ENCODE assay signal across 16 cellular contexts in genomic region chr1:173093721-173094450, GRCh38. TPM values are rescaled to one million over a fixed set of nuclear protein-coding genes. Genes with fewer than 3 reads are reported as not detected.
"Had no signal": no experiment of that assay in that cellular context is flagged by ENCODE, and none has a peak within 500 bp of the region (broad histone marks: within the 10 kb centered on the region; RNA-seq: fewer than 3 reads in every experiment).

No MANE protein-coding gene starts in this region.

- H3K4me1 ChIP-seq: right atrium auricular region had no signal

- H3K36me3 Mint-ChIP-seq: T-cell had no signal

- H3K9me3 Mint-ChIP-seq: activated T-helper 17 cell treated with anti-CD3 and anti-CD28 coated beads, Interleukin-2, amount 50 U/mL, for 72 hours; nephron; T-cell had no signal

- H3K27ac Mint-ChIP-seq: activated T-helper 17 cell treated with anti-CD3 and anti-CD28 coated beads, Interleukin-2, amount 50 U/mL, for 72 hours; nephron; T-cell had no signal

- H3K9me3 ChIP-seq: ascending aorta, right atrium auricular region had no signal

- H3K4me1 Mint-ChIP-seq: activated T-helper 17 cell treated with anti-CD3 and anti-CD28 coated beads, Interleukin-2, amount 50 U/mL, for 72 hours; nephron; T-cell had no signal

- H3K27me3 ChIP-seq: ascending aorta, right atrium auricular region had no signal

- H3K27ac ChIP-seq: ascending aorta, right atrium auricular region had no signal

- H3K4me3 ChIP-seq: ascending aorta, right atrium auricular region had no signal

- H3K4me3 Mint-ChIP-seq: activated T-helper 17 cell treated with anti-CD3 and anti-CD28 coated beads, Interleukin-2, amount 50 U/mL, for 72 hours; nephron; T-cell had no signal

- DNase-seq: activated CD4-positive, alpha-beta T cell treated with anti-CD3 and anti-CD28 coated beads, Interleukin-2, amount 50 U/mL, for 4 hours; activated naive CD4-positive, alpha-beta T cell treated with Interleukin-2 at 50 U/mL for 16 hours; caudate nucleus; head of caudate nucleus; nucleus accumbens; posterior cingulate gyrus; small intestine; stimulated activated naive CD8-positive, alpha-beta T cell treated with anti-CD3 and anti-CD28 coated beads, Interleukin-15, Interleukin-2, amounts not matched to agents 100 U/mL and 50 U/mL, for 24 hours; T-cell; T-helper 9 cell; trophoblast cell had no signal

- H3K36me3 ChIP-seq: ascending aorta, right atrium auricular region had no signal

RNA-seq across cellular contexts. Expression of gene TNFSF18, which starts 43.1 kb away (rescaled TPM):
- total RNA-seq: activated T-helper 17 cell treated with anti-CD3 and anti-CD28 coated beads, Interleukin-2, amount 50 U/mL, for 72 hours; ascending aorta; mesenteric fat pad; right atrium auricular region; T-cell had no signal
